ENCODE assay signal across 9 cellular contexts in genomic region chr1:55039342-55040082, GRCh38. TPM values are rescaled to one million over a fixed set of nuclear protein-coding genes. Genes with fewer than 3 reads are reported as not detected.
A peak's percentile ranks its signal among the peaks of the same experiment; 100 is the strongest.
DNase-seq lines count a peak whose midpoint lies in the region; ATAC-seq and TF ChIP-seq lines count a peak whose summit lies in the region.
"Had no signal": no experiment of that assay in that cellular context is flagged by ENCODE, and none has a peak within 500 bp of the region (broad histone marks: within the 10 kb centered on the region; RNA-seq: fewer than 3 reads in every experiment).

TSS of gene PCSK9 (plus strand) at chr1:55039548. CDS start at chr1:55039838, 290 bp downstream.

- H3K36me3 ChIP-seq in SK-N-MC (ENCODE audit: insufficient read depth, low read length): peaks cover 8% of the 10 kb centered on the region; the same call in 1 of the 2 replicates
- no peaks in the 10 kb centered on the region for H3K36me3 ChIP-seq in left ventricle myocardium inferior
- H3K36me3 ChIP-seq in rectal smooth muscle tissue (ENCODE audit: control insufficient read depth, insufficient read depth, low read length): no peaks in the 10 kb centered on the region

- peak; percentile 89 for DNase-seq in HCEC 1CT
- DNase-seq in SK-N-MC (ENCODE audit: low read depth, low spot score): no peak
- no peak for DNase-seq in left ventricle myocardium inferior
- no peak for DNase-seq in activated CD8-positive, alpha-beta memory T cell treated with anti-CD3 and anti-CD28 coated beads, Interleukin-2, amount 50 U/mL, for 4 hours
- no peak for DNase-seq in COLO829 (ENCODE audit: low spot score)

- H3K4me1 ChIP-seq in left ventricle myocardium inferior (peaks cover 16% of the 10 kb centered on the region), rectal smooth muscle tissue (ENCODE audit: control insufficient read depth, insufficient read depth, low read length) (no peaks in the 10 kb centered on the region)

- no peak for ATAC-seq in GM21360 (IDR thresholded peaks at IDR 0.05; ENCODE audit: unreplicated experiment)
- ATAC-seq in HG03280 (IDR thresholded peaks at IDR 0.05; ENCODE audit: unreplicated experiment): no peak

- H3K27ac ChIP-seq in SK-N-MC: no peak within 1 kb of the TSS
- H3K27ac ChIP-seq in left ventricle myocardium inferior (replicated peaks): no peak within 1 kb of the TSS
- no peak within 1 kb of the TSS for H3K27ac ChIP-seq in rectal smooth muscle tissue (ENCODE audit: low read depth, low read length)

- TF ChIP-seq CTCF in left ventricle myocardium inferior (IDR thresholded peaks at IDR 0.05; ENCODE audit: borderline replicate concordance): no peak

- H3K4me3 ChIP-seq in SK-N-MC (peak within 1 kb of the TSS; percentile 83), left ventricle myocardium inferior (peak within 1 kb of the TSS; percentile 50), rectal smooth muscle tissue (ENCODE audit: low read length) (peak within 1 kb of the TSS; percentile 33)

- H3K9ac ChIP-seq in SK-N-MC (ENCODE audit: insufficient read length) (peak within 1 kb of the TSS; percentile 66), rectal smooth muscle tissue (ENCODE audit: low read length) (no peak within 1 kb of the TSS)

- H3K9me3 ChIP-seq in SK-N-MC (ENCODE audit: low read depth, low read length): no peaks in the 10 kb centered on the region
- no peaks in the 10 kb centered on the region for H3K9me3 ChIP-seq in left ventricle myocardium inferior (replicated peaks)

- intact Hi-C loops in left ventricle myocardium inferior (cut with micrococcal nuclease): no loop called here

- H3K27me3 ChIP-seq in left ventricle myocardium inferior (ENCODE audit: low read depth) (peaks cover 82% of the 10 kb centered on the region), rectal smooth muscle tissue (ENCODE audit: control insufficient read depth, insufficient read depth, low read length) (peaks cover 11% of the 10 kb centered on the region)

RNA-seq across cellular contexts. Expression of gene PCSK9, which starts in this region (rescaled TPM):
- total RNA-seq in left ventricle myocardium inferior: not detected
- total RNA-seq: NCI-H460 had no signal

Comparison
In these comparisons a context has a peak if more than half of its experiments do, and no peak if none do; other contexts are left out.
1. H3K4me3 ChIP-seq: peak in every context shown above with its lines; median percentile 83 in SK-N-MC; 50 in left ventricle myocardium inferior; 33 in rectal smooth muscle tissue.